Comparison of ENCODE assay signal across 13 cellular contexts in genomic region chr9:128396970-128397613, GRCh38. TPM values are rescaled to one million over a fixed set of nuclear protein-coding genes. Genes with fewer than 3 reads are reported as not detected.
DNase-seq lines count a peak whose midpoint lies in the region; ATAC-seq and TF ChIP-seq lines count a peak whose summit lies in the region.
"Had no signal": no experiment of that assay in that cellular context is flagged by ENCODE, and none has a peak within 500 bp of the region (broad histone marks: within the 10 kb centered on the region; RNA-seq: fewer than 3 reads in every experiment).

No MANE protein-coding gene starts in this region.

- TF ChIP-seq CTCF in gastroesophageal sphincter (IDR thresholded peaks at IDR 0.05) (no peak), parathyroid adenoma (IDR thresholded peaks at IDR 0.05) (no peak), hepatocyte (IDR thresholded peaks at IDR 0.05; ENCODE audit: poor library complexity) (no peak)

- H4K20me1 ChIP-seq in hepatocyte (ENCODE audit: insufficient read depth, poor library complexity, severe bottlenecking), result peaks cover 10% of the 10 kb centered on the region

- no peak overlapping the region for H3K9ac ChIP-seq in parathyroid adenoma

- H3K36me3 ChIP-seq in gastroesophageal sphincter (peaks cover 0 to 17% of the 10 kb centered on the region in 2 donors), parathyroid adenoma (ENCODE audit: control insufficient read depth, insufficient read depth, low read length) (no peaks in the 10 kb centered on the region), hepatocyte (replicated peaks; ENCODE audit: insufficient read depth, low read depth) (no peaks in the 10 kb centered on the region)

- 4 to 7% methylated on average over 18 of the region's 19 CpGs for WGBS in gastroesophageal sphincter (ENCODE audit: low coverage in 1 of 2), 2 donors
- 12% methylated on average over 19 of the region's 19 CpGs for WGBS in hepatocyte (ENCODE audit: low lambda C conversion rate, missing lambda C conversion rate)

- H2AFZ ChIP-seq in parathyroid adenoma, result peak overlapping the region; percentile 7
- no peak overlapping the region for H2AFZ ChIP-seq in hepatocyte

- H3K4me1 ChIP-seq in gastroesophageal sphincter, result peaks cover 0 to 13% (median 0%) of the 10 kb centered on the region in 3 donors
- no peaks in the 10 kb centered on the region for H3K4me1 ChIP-seq in parathyroid adenoma
- H3K4me1 ChIP-seq in hepatocyte (ENCODE audit: insufficient read depth), result peaks cover 7% of the 10 kb centered on the region

- H3K4me2 ChIP-seq in parathyroid adenoma (ENCODE audit: low read length) (peak overlapping the region; percentile 4), hepatocyte (no peak overlapping the region)

- H3K27me3 Mint-ChIP-seq in activated naive CD4-positive, alpha-beta T cell treated with anti-CD3 and anti-CD28 coated beads, Interleukin-2, amount 10 ng/mL, durations not matched to agents 7 days and 5 days, result peaks cover 37% of the 10 kb centered on the region
- H3K27me3 Mint-ChIP-seq: central memory CD8-positive, alpha-beta T cell had no signal

- H3K4me3 Mint-ChIP-seq in activated naive CD4-positive, alpha-beta T cell treated with anti-CD3 and anti-CD28 coated beads, Interleukin-2, amount 10 ng/mL, durations not matched to agents 7 days and 5 days, result no peak overlapping the region
- H3K4me3 Mint-ChIP-seq: central memory CD8-positive, alpha-beta T cell had no signal

- peaks cover 4% of the 10 kb centered on the region for H3K36me3 Mint-ChIP-seq in activated naive CD4-positive, alpha-beta T cell treated with anti-CD3 and anti-CD28 coated beads, Interleukin-2, amount 10 ng/mL, durations not matched to agents 7 days and 5 days

- H3K9me3 ChIP-seq in gastroesophageal sphincter (no peaks in the 10 kb centered on the region), parathyroid adenoma (ENCODE audit: control insufficient read depth, low read length) (no peaks in the 10 kb centered on the region), hepatocyte (ENCODE audit: low read depth) (no peaks in the 10 kb centered on the region)

- no peaks in the 10 kb centered on the region for H3K9me2 ChIP-seq in hepatocyte (replicated peaks; ENCODE audit: insufficient read depth)

- no peak for TF ChIP-seq POLR2A in gastroesophageal sphincter (IDR thresholded peaks at IDR 0.05)

- H3K79me2 ChIP-seq in parathyroid adenoma, result no peaks in the 10 kb centered on the region
- no peaks in the 10 kb centered on the region for H3K79me2 ChIP-seq in hepatocyte

- H3K27ac ChIP-seq in gastroesophageal sphincter (peak overlapping the region in 1 of 4 donors; percentile 31), parathyroid adenoma (no peak overlapping the region), hepatocyte (no peak overlapping the region)

- CTCF ChIA-PET in activated naive CD4-positive, alpha-beta T cell treated with anti-CD3 and anti-CD28 coated beads, Interleukin-2, amount 10 ng/mL, durations not matched to agents 7 days and 5 days (lab: Charles Lee), result no interaction called here

- no peaks in the 10 kb centered on the region for H3K4me1 Mint-ChIP-seq in activated naive CD4-positive, alpha-beta T cell treated with anti-CD3 and anti-CD28 coated beads, Interleukin-2, amount 10 ng/mL, durations not matched to agents 7 days and 5 days
- H3K4me1 Mint-ChIP-seq: central memory CD8-positive, alpha-beta T cell had no signal

- DNase-seq in GDM1 (lab: John Stamatoyannopoulos, UW) (peak; percentile 61), hepatocyte (ENCODE audit: low spot score) (no peak), dedifferentiated amniotic fluid mesenchymal stem cell (ENCODE audit: extremely low spot score) (no peak)
- no peak for DNase-seq in activated naive CD4-positive, alpha-beta T cell treated with anti-CD3 and anti-CD28 coated beads, Interleukin-2, amount 10 ng/mL, durations not matched to agents 7 days and 5 days
- DNase-seq: activated T-cell treated with anti-CD3 and anti-CD28 coated beads, Interleukin-2, amount 50 U/mL, for 48 hours; COR-L47; naive thymus-derived CD8-positive, alpha-beta T cell had no signal

- ATAC-seq in SK-N-SH treated with all-trans-retinoic acid at 6 μM for 48 hours, result peak; percentile 52
- peak; percentile 47 for ATAC-seq in gastroesophageal sphincter
- no peak for ATAC-seq in HG02763 (IDR thresholded peaks at IDR 0.05; ENCODE audit: unreplicated experiment)
- ATAC-seq: GM12878; naive thymus-derived CD8-positive, alpha-beta T cell had no signal

- H3K4me3 ChIP-seq in gastroesophageal sphincter, result no peak overlapping the region
- no peak overlapping the region for H3K4me3 ChIP-seq in parathyroid adenoma (ENCODE audit: low read depth, low read length)
- no peak overlapping the region for H3K4me3 ChIP-seq in hepatocyte
- H3K4me3 ChIP-seq: GM12878 had no signal

- H3K27me3 ChIP-seq in gastroesophageal sphincter (peaks cover 93% of the 10 kb centered on the region), parathyroid adenoma (ENCODE audit: control insufficient read depth, insufficient read depth, low read length) (no peaks in the 10 kb centered on the region), hepatocyte (peaks cover 67% of the 10 kb centered on the region)

- no peak overlapping the region for H3K27ac Mint-ChIP-seq in activated naive CD4-positive, alpha-beta T cell treated with anti-CD3 and anti-CD28 coated beads, Interleukin-2, amount 10 ng/mL, durations not matched to agents 7 days and 5 days

- TF ChIP-seq EP300 in gastroesophageal sphincter (IDR thresholded peaks at IDR 0.05), result no peak

- no peaks in the 10 kb centered on the region for H3K9me3 Mint-ChIP-seq in activated naive CD4-positive, alpha-beta T cell treated with anti-CD3 and anti-CD28 coated beads, Interleukin-2, amount 10 ng/mL, durations not matched to agents 7 days and 5 days
- H3K9me3 Mint-ChIP-seq: central memory CD8-positive, alpha-beta T cell; naive thymus-derived CD8-positive, alpha-beta T cell had no signal

TF ChIP-seq in SK-N-SH treated with all-trans-retinoic acid at 6 μM for 48 hours, 23 proteins besides CTCF, POLR2A, EP300 and RAD21:
- TF ChIP-seq ZFP3 (CRISPR knock-in tag; IDR thresholded peaks at IDR 0.05) (no peak), CREB5 (CRISPR knock-in tag; IDR thresholded peaks at IDR 0.05; ENCODE audit: low read depth) (no peak), ZNF8 (CRISPR knock-in tag; IDR thresholded peaks at IDR 0.05) (no peak), GLIS3 (CRISPR knock-in tag; IDR thresholded peaks at IDR 0.05) (no peak), TOX (CRISPR knock-in tag; IDR thresholded peaks at IDR 0.05; ENCODE audit: borderline replicate concordance) (no peak), CSDC2 (CRISPR knock-in tag; IDR thresholded peaks at IDR 0.05) (no peak), PPARA (CRISPR knock-in tag; IDR thresholded peaks at IDR 0.05; ENCODE audit: borderline replicate concordance) (no peak), ZFP30 (CRISPR knock-in tag; IDR thresholded peaks at IDR 0.05) (no peak), POU6F1 (CRISPR knock-in tag; IDR thresholded peaks at IDR 0.05; ENCODE audit: borderline replicate concordance, low read depth) (no peak), ARNTL (CRISPR knock-in tag; IDR thresholded peaks at IDR 0.05; ENCODE audit: borderline replicate concordance, low read depth) (no peak), OSR1 (CRISPR knock-in tag; IDR thresholded peaks at IDR 0.05) (no peak), ESRRG (CRISPR knock-in tag; IDR thresholded peaks at IDR 0.05) (no peak), SNAI2 (CRISPR knock-in tag; IDR thresholded peaks at IDR 0.05) (no peak)
TF ChIP-seq in SK-N-SH treated with all-trans-retinoic acid at 6 μM for 48 hours: peak in this region for 0.

RNA-seq across cellular contexts. Expression of gene CERCAM, which starts 23.6 kb away (rescaled TPM):
- total RNA-seq in gastroesophageal sphincter (10 to 100 TPM; 18.0 to 30.0 (median 28.1) TPM), hepatocyte (49.2 and 51.6 TPM in 2 replicates)
- polyA plus RNA-seq in hepatocyte, result 112 and 117 TPM in 2 replicates

RNA-seq across cellular contexts. Expression of gene URM1, which starts 25.9 kb away (rescaled TPM):
- total RNA-seq in gastroesophageal sphincter (10 to 100 TPM; 20.5 to 46.8 (median 30.2) TPM), hepatocyte (32.7 and 33.8 TPM in 2 replicates)
- polyA plus RNA-seq in hepatocyte, result 55.7 and 66.7 TPM in 2 replicates

RNA-seq across cellular contexts. Expression of gene SLC27A4, which starts 56.8 kb away (rescaled TPM):
- total RNA-seq in gastroesophageal sphincter (10 to 100 TPM; 14.3 to 34.3 (median 20.4) TPM), hepatocyte (16.1 and 23.4 TPM in 2 replicates)
- polyA plus RNA-seq in hepatocyte, result 19.1 and 21.9 TPM in 2 replicates

RNA-seq across cellular contexts. Expression of gene ODF2, which starts 58.7 kb away (rescaled TPM):
- total RNA-seq in gastroesophageal sphincter (10 to 100 TPM; 19.7 to 30.1 (median 26.9) TPM), hepatocyte (18.5 and 20.5 TPM in 2 replicates)
- polyA plus RNA-seq in hepatocyte, result 18.4 and 25.4 TPM in 2 replicates
